Comparison of ENCODE assay signal across 8 cellular contexts in the genomic region with DNA sequence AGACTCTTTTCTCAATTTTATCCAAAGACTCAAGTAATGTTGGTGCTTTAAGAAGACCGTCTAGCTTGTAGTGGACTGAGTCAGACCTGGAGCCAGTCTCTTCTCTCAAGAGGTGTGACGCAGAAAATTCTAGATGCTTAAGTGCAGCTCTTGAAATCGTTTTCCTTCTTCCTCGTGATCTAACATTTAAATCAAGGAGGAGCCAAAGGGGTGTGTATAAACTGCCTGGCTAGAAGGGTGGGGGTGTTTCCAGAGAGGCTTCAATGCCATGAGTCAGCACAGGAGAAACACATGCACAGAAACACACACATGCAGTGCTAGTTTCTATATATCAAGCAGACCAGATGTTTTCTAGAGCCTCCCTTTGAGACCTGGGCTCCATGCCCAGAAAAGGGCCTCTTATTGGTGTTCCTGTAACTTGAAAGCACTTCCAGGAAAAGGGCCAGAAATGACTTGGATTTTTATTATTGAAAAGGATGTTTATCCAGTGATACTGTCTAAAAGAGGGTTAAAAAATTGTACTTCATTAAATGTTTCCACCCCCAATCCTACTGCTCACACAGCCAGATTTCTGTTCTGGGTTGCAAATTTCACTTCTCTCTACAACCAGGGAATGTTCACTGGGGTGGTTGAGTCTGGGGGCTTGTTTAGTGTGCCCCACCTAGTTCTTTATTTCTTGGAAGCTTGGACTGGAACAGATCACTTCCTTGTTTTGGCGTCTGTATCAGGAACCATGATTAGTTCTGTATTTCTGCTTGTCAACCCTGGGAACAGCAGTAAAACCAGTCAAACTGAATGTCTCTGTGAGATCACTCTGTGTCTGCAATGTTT. TPM values are rescaled to one million over a fixed set of nuclear protein-coding genes. Genes with fewer than 3 reads are reported as not detected.
A peak's percentile ranks its signal among the peaks of the same experiment; 100 is the strongest.
DNase-seq lines count a peak whose midpoint lies in the region; ATAC-seq and FAIRE-seq lines count a peak whose summit lies in the region.

TSS of gene CLIC2 (minus strand) at position 129 of the 831 bp plus-strand sequence. CDS start 187 bp downstream, outside the sequence.

- peak; percentile 61 for ATAC-seq in GM21381 (IDR thresholded peaks at IDR 0.05; ENCODE audit: unreplicated experiment)
- peak; percentile 97 for ATAC-seq in esophagus mucosa
- ATAC-seq in HG03175 (IDR thresholded peaks at IDR 0.05; ENCODE audit: unreplicated experiment), result no peak
- no peak for ATAC-seq in GM21367 (IDR thresholded peaks at IDR 0.05; ENCODE audit: unreplicated experiment)
- ATAC-seq in GM18873 (IDR thresholded peaks at IDR 0.05; ENCODE audit: low FRiP score, unreplicated experiment), result no peak

- H3K4me3 ChIP-seq in small intestine (ENCODE audit: low read depth in 1 of 2, low read length in 2 of 2), result no peak within 1 kb of the TSS

- H3K36me3 ChIP-seq in small intestine (ENCODE audit: control insufficient read depth in 2 of 2, insufficient read depth in 2 of 2, low read length in 2 of 2), result no peaks in the 10 kb centered on the region

- no peaks in the 10 kb centered on the region for H3K9me3 ChIP-seq in small intestine (ENCODE audit: control insufficient read depth, low read depth)

- no peaks in the 10 kb centered on the region for H3K27me3 ChIP-seq in small intestine (ENCODE audit: control insufficient read depth in 2 of 2, insufficient read depth in 2 of 2, low read length in 2 of 2)

- FAIRE-seq in small intestine (lab: Jason Lieb, UNC), result no peak

- peak within 1 kb of the TSS in 1 of 2 donors; percentile 72 for H3K27ac ChIP-seq in small intestine (ENCODE audit: low read depth in 1 of 2, low read length in 1 of 2)

- DNase-seq in AG08396 (ENCODE audit: low spot score) (peak; percentile 16), NCI-H2196 (lab: John Stamatoyannopoulos, UW; ENCODE audit: unreplicated experiment) (peak; percentile 53), small intestine (peak; percentile 1)

- no peaks in the 10 kb centered on the region for H3K4me1 ChIP-seq in small intestine (ENCODE audit: control insufficient read depth in 2 of 2, insufficient read depth in 1 of 2, low read depth in 1 of 2, low read length in 1 of 2)

- WGBS in small intestine, 3 donors, result 33 to 37% (median 36%) methylated on average over 5 of the region's 5 CpGs

RNA-seq across cellular contexts. Expression of gene CLIC2, which starts in this region (rescaled TPM):
- 2.5 TPM for total RNA-seq in esophagus mucosa
- polyA plus RNA-seq in small intestine, result 1 to 10 TPM in 2 of 3 donors, under 1 TPM in 1; 0.89 to 9.9 (median 6.5) TPM

Comparison
In these comparisons a context has a peak if more than half of its experiments do, and no peak if none do; other contexts are left out.
1. DNase-seq: peak in every context shown above with its lines; median percentile 53 in NCI-H2196; 16 in AG08396; 1 in small intestine.
2. ATAC-seq: peak in GM21381 (single experiment) and esophagus mucosa (single experiment); none in HG03175 (single experiment), GM21367 (single experiment) and GM18873 (single experiment).